ENCODE assay signal across 9 cellular contexts in the genomic region with DNA sequence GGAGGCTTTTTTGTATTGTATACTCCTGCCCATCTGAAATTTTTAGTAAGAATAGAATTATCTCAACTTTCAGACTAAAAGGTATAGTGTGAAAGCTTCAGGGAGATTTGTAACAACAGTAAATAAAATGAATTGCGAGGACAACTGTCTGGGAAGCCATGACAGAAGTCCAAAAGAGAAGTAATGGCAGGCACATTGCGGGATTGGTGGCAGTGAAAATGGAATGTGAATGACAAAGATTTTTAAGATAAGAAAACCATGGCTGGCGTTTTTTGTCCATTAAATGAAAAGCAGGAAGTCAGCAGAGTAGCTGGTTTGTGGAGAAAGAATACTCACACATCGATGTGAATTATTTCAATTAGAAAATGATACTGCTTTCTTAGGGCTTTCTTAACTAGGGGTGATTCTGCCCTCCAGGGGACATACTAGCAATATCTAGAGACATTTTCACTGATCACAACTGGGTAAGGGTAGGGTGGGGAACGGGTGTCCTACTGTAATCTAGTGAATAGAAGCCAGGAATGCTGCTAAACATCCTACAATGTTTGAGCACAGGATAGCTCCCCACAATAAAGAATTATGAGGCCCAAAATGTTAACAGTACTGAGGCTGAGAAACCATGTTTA. TPM values are rescaled to one million over a fixed set of nuclear protein-coding genes. Genes with fewer than 3 reads are reported as not detected.
A peak's percentile ranks its signal among the peaks of the same experiment; 100 is the strongest.
DNase-seq lines count a peak whose midpoint lies in the region; ATAC-seq and TF ChIP-seq lines count a peak whose summit lies in the region.
"Had no signal": no experiment of that assay in that cellular context is flagged by ENCODE, and none has a peak within 500 bp of the region (broad histone marks: within the 10 kb centered on the region; RNA-seq: fewer than 3 reads in every experiment).

No MANE protein-coding gene starts in this region.

- peak overlapping the region; percentile 97 to 99 for H3K4me3 ChIP-seq in CD4-positive, alpha-beta memory T cell (ENCODE audit: low read length in 2 of 2)
- H3K4me3 ChIP-seq in duodenal mucosa (ENCODE audit: low read depth in 1 of 2, low read length in 2 of 2) (peak overlapping the region; percentile 91 to 99), neural cell (ENCODE audit: low read length) (peak overlapping the region; percentile 85)

- H3K4me2 ChIP-seq in neural cell (ENCODE audit: low read length): peak overlapping the region; percentile 66

- no peaks in the 10 kb centered on the region for H3K9me2 ChIP-seq in neural cell (ENCODE audit: insufficient read depth, low read length)

- peaks cover 39 to 65% (median 53%) of the 10 kb centered on the region in 4 donors for H3K4me1 Mint-ChIP-seq in CD4-positive, alpha-beta memory T cell

- H3K27me3 ChIP-seq in CD4-positive, alpha-beta memory T cell (ENCODE audit: insufficient read depth, low read length): no peaks in the 10 kb centered on the region
- H3K27me3 ChIP-seq in duodenal mucosa (ENCODE audit: control insufficient read depth in 1 of 2, insufficient read depth in 2 of 2, low read length in 2 of 2): no peaks in the 10 kb centered on the region
- H3K27me3 ChIP-seq in neural cell (ENCODE audit: insufficient read depth, low read depth, low read length): no peaks in the 10 kb centered on the region

- ATAC-seq in HG02759 (IDR thresholded peaks at IDR 0.05; ENCODE audit: unreplicated experiment) (no peak), HG03342 (IDR thresholded peaks at IDR 0.05; ENCODE audit: unreplicated experiment) (no peak)

- TF ChIP-seq EP300 in neural cell (conservative IDR thresholded peaks at IDR 0.05; ENCODE audit: poor library complexity, severe bottlenecking): no peak

- peaks cover 59% of the 10 kb centered on the region for H3K4me1 ChIP-seq in CD4-positive, alpha-beta memory T cell (ENCODE audit: insufficient read depth, low read length)
- peaks cover 21 to 30% of the 10 kb centered on the region in 2 donors for H3K4me1 ChIP-seq in duodenal mucosa (ENCODE audit: control insufficient read depth in 1 of 2, insufficient read depth in 2 of 2, low read length in 2 of 2)

- peak overlapping the region; percentile 97 for H3K27ac ChIP-seq in CD4-positive, alpha-beta memory T cell (ENCODE audit: low read depth, low read length)
- no peak overlapping the region for H3K27ac ChIP-seq in duodenal mucosa (ENCODE audit: low read depth, low read length)
- no peak overlapping the region for H3K27ac ChIP-seq in neural cell (ENCODE audit: low read length)

- intact Hi-C loops in CD4-positive, alpha-beta memory T cell (cut with micrococcal nuclease): loop anchor here (5.0 to 10.0 kb wide), 4 partner anchors 214 to 656 kb away; partner anchors contain the start of genes ALKBH8, CUL5, DDX10 and POGLUT3

- no peaks in the 10 kb centered on the region for H3K9me3 ChIP-seq in CD4-positive, alpha-beta memory T cell (ENCODE audit: control insufficient read depth in 1 of 2, low read length in 2 of 2)
- H3K9me3 ChIP-seq in duodenal mucosa (ENCODE audit: control insufficient read depth in 1 of 2, low read length in 2 of 2) (no peaks in the 10 kb centered on the region), neural cell (ENCODE audit: low read length) (no peaks in the 10 kb centered on the region)

- CTCF ChIA-PET in CD4-positive, alpha-beta memory T cell (lab: Charles Lee; ENCODE audit: partially characterized antibody): interaction anchor here (0.5 to 7.3 kb wide), 6 partner anchors 11 to 60 kb away, joined by 3 to 132 read pairs (median 4); no protein-coding TSS in a partner anchor

- H3K36me3 Mint-ChIP-seq in CD4-positive, alpha-beta memory T cell: peaks cover 3 to 28% of the 10 kb centered on the region in 2 donors

- H3K4me3 Mint-ChIP-seq in CD4-positive, alpha-beta memory T cell: no peak overlapping the region

- peak overlapping the region; percentile 35 to 98 for H3K9ac ChIP-seq in duodenal mucosa (ENCODE audit: low read depth in 1 of 2, low read length in 2 of 2)
- H3K9ac ChIP-seq in neural cell (ENCODE audit: low read length): peak overlapping the region; percentile 90

- H3K27me3 Mint-ChIP-seq in CD4-positive, alpha-beta memory T cell: no peaks in the 10 kb centered on the region

- H2AFZ ChIP-seq in neural cell (ENCODE audit: low read depth, low read length): no peak overlapping the region

- TF ChIP-seq CTCF in neural cell (IDR thresholded peaks at IDR 0.05; ENCODE audit: poor library complexity, severe bottlenecking): no peak

- POLR2A ChIA-PET in CD4-positive, alpha-beta memory T cell (lab: Charles Lee; ENCODE audit: partially characterized antibody): interaction anchor here (0.6 to 9.9 kb wide), 10 partner anchors 16 to 246 kb away, joined by 3 to 666 read pairs (median 18); partner anchors contain the start of gene CUL5

- H4K20me1 ChIP-seq in neural cell (ENCODE audit: insufficient read depth): no peaks in the 10 kb centered on the region

- H3K79me2 ChIP-seq in neural cell (replicated peaks; ENCODE audit: insufficient read depth, low read length): peaks cover 73% of the 10 kb centered on the region

- H3K27ac Mint-ChIP-seq in CD4-positive, alpha-beta memory T cell: peak overlapping the region in 1 of 7 donors; percentile 91

- H3F3A ChIP-seq in neural cell (ENCODE audit: insufficient read depth, low read length, poor library complexity, severe bottlenecking): no peaks in the 10 kb centered on the region

- no peaks in the 10 kb centered on the region for H3K36me3 ChIP-seq in CD4-positive, alpha-beta memory T cell (ENCODE audit: insufficient read depth, low read length)
- H3K36me3 ChIP-seq in duodenal mucosa (ENCODE audit: control insufficient read depth in 1 of 2, insufficient read depth in 2 of 2, low read length in 2 of 2): no peaks in the 10 kb centered on the region
- H3K36me3 ChIP-seq in neural cell (ENCODE audit: insufficient read depth, low read length): no peaks in the 10 kb centered on the region

- no peak for TF ChIP-seq RAD21 in neural cell (conservative IDR thresholded peaks at IDR 0.05)

- no peak for DNase-seq in CD4-positive, alpha-beta memory T cell
- peak; percentile 21 for DNase-seq in M059J (ENCODE audit: low read depth)
- DNase-seq in hippocampal formation (lab: John Stamatoyannopoulos, UW): no peak
- DNase-seq in stimulated activated CD4-positive, alpha-beta T cell treated with anti-CD3 and anti-CD28 coated beads, Interleukin-4, amount 100 ng/mL, for 24 hours: no peak
- DNase-seq: islet precursor cell had no signal

- H3K9me3 Mint-ChIP-seq in CD4-positive, alpha-beta memory T cell: peaks cover 0 to 4% (median 0%) of the 10 kb centered on the region in 8 donors

TF ChIP-seq in neural cell, 6 proteins besides CTCF, POLR2A, EP300 and RAD21:
- no peak for TF ChIP-seq SMC3 (conservative IDR thresholded peaks at IDR 0.05; ENCODE audit: poor library complexity)
- TF ChIP-seq, protein P1, sequence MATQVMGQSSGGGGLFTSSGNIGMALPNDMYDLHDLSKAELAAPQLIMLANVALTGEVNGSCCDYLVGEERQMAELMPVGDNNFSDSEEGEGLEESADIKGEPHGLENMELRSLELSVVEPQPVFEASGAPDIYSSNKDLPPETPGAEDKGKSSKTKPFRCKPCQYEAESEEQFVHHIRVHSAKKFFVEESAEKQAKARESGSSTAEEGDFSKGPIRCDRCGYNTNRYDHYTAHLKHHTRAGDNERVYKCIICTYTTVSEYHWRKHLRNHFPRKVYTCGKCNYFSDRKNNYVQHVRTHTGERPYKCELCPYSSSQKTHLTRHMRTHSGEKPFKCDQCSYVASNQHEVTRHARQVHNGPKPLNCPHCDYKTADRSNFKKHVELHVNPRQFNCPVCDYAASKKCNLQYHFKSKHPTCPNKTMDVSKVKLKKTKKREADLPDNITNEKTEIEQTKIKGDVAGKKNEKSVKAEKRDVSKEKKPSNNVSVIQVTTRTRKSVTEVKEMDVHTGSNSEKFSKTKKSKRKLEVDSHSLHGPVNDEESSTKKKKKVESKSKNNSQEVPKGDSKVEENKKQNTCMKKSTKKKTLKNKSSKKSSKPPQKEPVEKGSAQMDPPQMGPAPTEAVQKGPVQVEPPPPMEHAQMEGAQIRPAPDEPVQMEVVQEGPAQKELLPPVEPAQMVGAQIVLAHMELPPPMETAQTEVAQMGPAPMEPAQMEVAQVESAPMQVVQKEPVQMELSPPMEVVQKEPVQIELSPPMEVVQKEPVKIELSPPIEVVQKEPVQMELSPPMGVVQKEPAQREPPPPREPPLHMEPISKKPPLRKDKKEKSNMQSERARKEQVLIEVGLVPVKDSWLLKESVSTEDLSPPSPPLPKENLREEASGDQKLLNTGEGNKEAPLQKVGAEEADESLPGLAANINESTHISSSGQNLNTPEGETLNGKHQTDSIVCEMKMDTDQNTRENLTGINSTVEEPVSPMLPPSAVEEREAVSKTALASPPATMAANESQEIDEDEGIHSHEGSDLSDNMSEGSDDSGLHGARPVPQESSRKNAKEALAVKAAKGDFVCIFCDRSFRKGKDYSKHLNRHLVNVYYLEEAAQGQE (IDR thresholded peaks at IDR 0.05; ENCODE audit: borderline replicate concordance): no peak
- TF ChIP-seq POLR2AphosphoS5 (IDR thresholded peaks at IDR 0.05): no peak
- TF ChIP-seq EZH2 (IDR thresholded peaks at IDR 0.05; ENCODE audit: borderline replicate concordance, insufficient read depth, low read length, poor library complexity, severe bottlenecking): no peak
- TF ChIP-seq TAF1 (IDR thresholded peaks at IDR 0.05; ENCODE audit: low read depth): no peak
- no peak for TF ChIP-seq MXI1 (conservative IDR thresholded peaks at IDR 0.05; ENCODE audit: poor library complexity, severe bottlenecking)

RNA-seq across cellular contexts. Expression of gene NPAT, which starts 1.6 kb away (rescaled TPM):
- total RNA-seq in CD4-positive, alpha-beta memory T cell: 10 to 100 TPM; 67.6 to 71.3 TPM
- 10 to 100 TPM; 24.8 to 34.0 TPM for polyA plus RNA-seq in CD4-positive, alpha-beta memory T cell
- total RNA-seq in M059J (2014; rRNA removed; shearing (Covaris generic)): 21.2 and 27.8 TPM in 2 replicates
- 9.9 and 10.8 TPM in 2 replicates for polyA plus RNA-seq in neural cell
- 49.7 and 55.6 TPM in 2 replicates for polyA minus RNA-seq in neural cell

RNA-seq across cellular contexts. Expression of gene ATM, which starts 2.0 kb away (rescaled TPM):
- total RNA-seq in CD4-positive, alpha-beta memory T cell: 100 to 1,000 TPM; 525 to 555 TPM
- 10 to 100 TPM; 48.6 to 59.0 TPM for polyA plus RNA-seq in CD4-positive, alpha-beta memory T cell
- 19.9 and 22.1 TPM in 2 replicates for total RNA-seq in M059J (2014; rRNA removed; shearing (Covaris generic))
- polyA plus RNA-seq in neural cell: 74.6 and 80.0 TPM in 2 replicates
- polyA minus RNA-seq in neural cell: 140 and 141 TPM in 2 replicates

Comparison
In these comparisons a context has a peak if more than half of its experiments do, and no peak if none do; other contexts are left out.
1. RNA of gene ATM, which starts 2.0 kb away (total RNA-seq): 525 to 555 TPM in CD4-positive, alpha-beta memory T cell; 19.9 to 22.1 TPM in M059J; every median in the first group is over 10 times any median in the second.
2. Peak in every context shown above with its lines, with median percentiles within 50 percentile points of each other: H3K4me3 ChIP-seq.